In the genomic region with DNA sequence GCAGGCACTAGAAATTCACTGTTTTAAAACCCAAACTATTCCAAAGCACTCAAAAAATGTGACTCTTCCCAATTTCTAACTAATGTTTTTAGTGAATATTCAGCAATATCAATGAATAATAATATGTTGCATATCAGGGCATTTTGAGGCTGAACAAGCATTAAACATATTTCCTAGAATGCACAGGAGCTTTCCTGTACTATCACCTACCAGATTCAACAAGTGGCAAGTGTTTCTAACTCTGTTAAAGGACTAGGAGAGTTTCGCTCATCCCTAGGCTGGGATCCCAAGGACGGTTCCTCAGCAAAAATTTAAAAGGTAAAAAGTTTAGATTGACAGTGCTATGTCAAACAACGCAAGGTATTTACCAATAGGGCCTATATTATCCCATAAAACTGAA, we compare ENCODE assay signal across 11 cellular contexts.
"Had no signal": no experiment of that assay in that cellular context is flagged by ENCODE, and none has a peak within 500 bp of the region (broad histone marks: within the 10 kb centered on the region; RNA-seq: fewer than 3 reads in every experiment).

No MANE protein-coding gene starts in this region.

- H3K9me3 ChIP-seq: HAP-1 had no signal

- H3K4me3 ChIP-seq: GM23248, GM23338, HAP-1 had no signal

- FAIRE-seq: H1, H54 had no signal

- ATAC-seq: GM23338, HCT116 had no signal

- H3K27ac ChIP-seq: GM23248 had no signal

- DNase-seq: GM23248, GOT3, H7, H9, HCEC 1CT, HFFc6 had no signal

- H3K4me3 Mint-ChIP-seq: GM23338, H9, HFFc6 had no signal

- H3K4me1 Mint-ChIP-seq: GM23338 had no signal

- H3K9me3 Mint-ChIP-seq: GM23338, H9, HFFc6 had no signal

- H3K4me1 ChIP-seq: HAP-1 had no signal

- H3K27ac Mint-ChIP-seq: GM23338, H9, HFFc6 had no signal
